18 cellular contexts compared by ENCODE assay signal in genomic region chr13:66844933-66845332, GRCh38.
DNase-seq lines count a peak whose midpoint lies in the region; TF ChIP-seq lines count a peak whose summit lies in the region.
"Had no signal": no experiment of that assay in that cellular context is flagged by ENCODE, and none has a peak within 500 bp of the region (broad histone marks: within the 10 kb centered on the region; RNA-seq: fewer than 3 reads in every experiment).

No MANE protein-coding gene starts in this region.

- TF ChIP-seq CTCF in OCI-LY1 (IDR thresholded peaks at IDR 0.05; ENCODE audit: low read length) (no peak), testis (IDR thresholded peaks at IDR 0.05) (no peak), OCI-LY7 (conservative IDR thresholded peaks at IDR 0.05; ENCODE audit: low read length) (no peak)

- peak overlapping the region; percentile 27; the same call in 1 of the 2 replicates for H2AFZ ChIP-seq in OCI-LY1 (ENCODE audit: low read length)
- no peak overlapping the region; the same call in 1 of the 2 replicates for H2AFZ ChIP-seq in OCI-LY7 (ENCODE audit: low read length)

- BruUV-seq in OCI-LY7 (replicated peaks; lab: Mats Ljungman, UMichigan): no TSS peak

- H3K79me2 ChIP-seq in OCI-LY1 (ENCODE audit: insufficient read depth, low read length) (no peaks in the 10 kb centered on the region), OCI-LY7 (ENCODE audit: insufficient read depth, low read depth, low read length) (no peaks in the 10 kb centered on the region)

- POLR2A ChIA-PET in OCI-LY7 (lab: Charles Lee): interaction anchor here (0.6 kb wide), 1 partner anchor 26 kb away, joined by 3 read pairs; no protein-coding TSS in a partner anchor

- no peak overlapping the region for H3K4me2 ChIP-seq in OCI-LY1 (ENCODE audit: low read length)
- no peak overlapping the region for H3K4me2 ChIP-seq in OCI-LY7 (ENCODE audit: low read length)
- H3K4me2 ChIP-seq: A549 had no signal

- H3K27ac ChIP-seq in OCI-LY1 (ENCODE audit: low read depth, low read length, poor library complexity, severe bottlenecking) (no peak overlapping the region), testis (no peak overlapping the region), OCI-LY7 (ENCODE audit: low read depth, low read length, poor library complexity, severe bottlenecking) (no peak overlapping the region)
- H3K27ac ChIP-seq: 22Rv1, C4-2B, HL-60 had no signal

- CTCF ChIA-PET in OCI-LY7 (lab: Charles Lee; ENCODE audit: unreplicated experiment): no interaction called here

- H3F3A ChIP-seq in OCI-LY1 (ENCODE audit: insufficient read depth, low read length): no peaks in the 10 kb centered on the region; the same call in 1 of the 2 replicates

- no peaks in the 10 kb centered on the region for H4K20me1 ChIP-seq in OCI-LY1 (ENCODE audit: insufficient read depth, low read length)
- no peaks in the 10 kb centered on the region for H4K20me1 ChIP-seq in OCI-LY7 (ENCODE audit: insufficient read depth, low read length)

- no peaks in the 10 kb centered on the region for H3K27me3 ChIP-seq in OCI-LY1 (ENCODE audit: insufficient read depth, low read length)
- no peaks in the 10 kb centered on the region for H3K27me3 ChIP-seq in testis

- H3K9me3 ChIP-seq in OCI-LY1 (ENCODE audit: low read length): no peaks in the 10 kb centered on the region
- H3K9me3 ChIP-seq in testis: no peaks in the 10 kb centered on the region
- H3K9me3 ChIP-seq in OCI-LY7 (ENCODE audit: low read length): no peaks in the 10 kb centered on the region
- H3K9me3 ChIP-seq: A549, HAP-1 had no signal

- WGBS in testis, 2 donors: 49 to 76% methylated on average over 5 to 7 of the region's 7 CpGs

- no peaks in the 10 kb centered on the region for H3K36me3 ChIP-seq in OCI-LY1 (ENCODE audit: insufficient read depth, low read length)
- no peaks in the 10 kb centered on the region for H3K36me3 ChIP-seq in testis (ENCODE audit: low read depth, missing control alignments)
- no peaks in the 10 kb centered on the region for H3K36me3 ChIP-seq in OCI-LY7 (ENCODE audit: insufficient read depth, low read length)
- H3K36me3 ChIP-seq: HAP-1 had no signal

- DNase-seq in NCI-H146 (lab: John Stamatoyannopoulos, UW) (peak; percentile 29), NCI-H146 treated with DMSO at 0.1 percent for 48 hours (lab: John Stamatoyannopoulos, UW; ENCODE audit: unreplicated experiment) (no peak), islet precursor cell (peak; percentile 55), putamen (ENCODE audit: low spot score) (no peak), testis (no peak), OCI-LY7 (ENCODE audit: low spot score) (no peak)
- DNase-seq: AML-193; CD4-positive, alpha-beta memory T cell; DMS153; DMS79; GDM1; GOT3 had no signal

- H3K4me3 ChIP-seq in OCI-LY1 (ENCODE audit: low read depth, low read length, poor library complexity, severe bottlenecking) (no peak overlapping the region), testis (no peak overlapping the region), OCI-LY7 (ENCODE audit: low read depth, low read length, poor library complexity, severe bottlenecking) (no peak overlapping the region)
- H3K4me3 ChIP-seq: A549, HAP-1 had no signal

- no peaks in the 10 kb centered on the region for H3K9me2 ChIP-seq in OCI-LY1 (ENCODE audit: low read depth, low read length)
- H3K9me2 ChIP-seq in OCI-LY7 (ENCODE audit: insufficient read depth, low read length): no peaks in the 10 kb centered on the region

- H3K4me1 ChIP-seq in OCI-LY1 (ENCODE audit: insufficient read depth, low read length, severe bottlenecking) (peaks cover 47% of the 10 kb centered on the region), testis (no peaks in the 10 kb centered on the region), OCI-LY7 (ENCODE audit: insufficient read depth, low read length, poor library complexity, severe bottlenecking) (no peaks in the 10 kb centered on the region)
- H3K4me1 ChIP-seq: HAP-1 had no signal

- TF ChIP-seq POLR2A in testis (IDR thresholded peaks at IDR 0.05): no peak

- intact Hi-C loops in testis (cut with DNase I; ENCODE audit: low total_unique reads) (no loop called here), OCI-LY7 (cut with micrococcal nuclease; ENCODE audit: unreplicated experiment) (no loop called here)

- H3K9ac ChIP-seq in OCI-LY1 (ENCODE audit: low read length): no peak overlapping the region

Comparison
In these comparisons a context has a peak if more than half of its experiments do, and no peak if none do; other contexts are left out.
1. DNase-seq: peak in NCI-H146 (single experiment) and islet precursor cell (single experiment); none in NCI-H146 treated with DMSO at 0.1 percent for 48 hours (single experiment), putamen (single experiment), testis (single experiment) and OCI-LY7 (single experiment).